19 cellular contexts compared by ENCODE assay signal in the genomic region with DNA sequence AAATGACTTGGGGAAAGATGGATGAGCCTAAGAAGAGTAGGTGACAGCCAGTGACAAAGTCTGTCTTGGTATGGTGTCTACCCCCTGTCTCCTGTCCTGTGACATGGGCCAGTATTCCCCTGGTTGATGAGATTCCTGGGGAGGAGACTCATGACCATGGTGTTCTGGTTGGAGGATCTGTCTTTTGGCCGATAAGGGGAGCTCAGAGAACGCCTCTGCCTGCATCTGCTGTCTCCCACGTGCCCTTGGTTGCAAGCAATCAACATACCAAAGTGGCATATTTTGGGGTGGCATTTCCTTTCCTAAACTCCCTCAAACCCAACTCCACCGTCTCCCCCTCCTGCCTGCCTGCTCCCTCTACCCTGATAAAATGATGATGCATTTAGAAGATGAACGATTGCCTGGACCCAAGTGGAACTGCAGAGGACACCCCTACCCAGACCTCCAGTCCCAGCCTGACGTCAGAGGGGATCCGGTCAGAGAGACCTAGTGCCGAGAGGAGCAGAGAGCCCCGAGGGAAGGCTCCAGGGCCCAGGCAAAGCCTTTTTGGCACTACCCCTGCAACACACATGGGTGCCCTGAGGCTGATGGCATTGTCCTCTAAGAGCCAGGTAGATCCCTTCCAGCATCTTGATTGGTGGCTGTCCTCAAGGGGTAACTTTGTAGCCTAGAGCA.
DNase-seq lines count a peak whose midpoint lies in the region; ATAC-seq, FAIRE-seq and TF ChIP-seq lines count a peak whose summit lies in the region.
"Had no signal": no experiment of that assay in that cellular context is flagged by ENCODE, and none has a peak within 500 bp of the region (broad histone marks: within the 10 kb centered on the region; RNA-seq: fewer than 3 reads in every experiment).

No MANE protein-coding gene starts in this region.

- no peak for TF ChIP-seq EP300 in GM12878 (IDR thresholded peaks at IDR 0.05; ENCODE audit: borderline replicate concordance in 1 of 2, control insufficient read depth in 1 of 2, low read depth in 2 of 2, low read length in 2 of 2)

- no peaks in the 10 kb centered on the region for H3K79me2 ChIP-seq in GM12878 (ENCODE audit: control insufficient read depth, insufficient read depth, low read length)
- no peaks in the 10 kb centered on the region for H3K79me2 ChIP-seq in osteoblast (ENCODE audit: insufficient read depth, low read length)

- H3K27me3 ChIP-seq in BLaER1 treated with 17β-estradiol and CSF1 and Interleukin-3, amounts not matched to agents 10 nM and 100 nM = 0 out of 22 replicates have a peak, but pooled peaks cover 0 to 5% (median 0%) of the 10 kb centered on the region in 11 experiments
- H3K27me3 ChIP-seq in GM12878 (replicated peaks in 1 of 2; ENCODE audit: control insufficient read depth in 2 of 2, insufficient read depth in 2 of 2, low read length in 1 of 2) (no peaks in the 10 kb centered on the region), osteoblast (ENCODE audit: insufficient read depth, low read length) (peaks cover 17% of the 10 kb centered on the region)

- no peaks in the 10 kb centered on the region for H4K20me1 ChIP-seq in BLaER1 treated with 17β-estradiol and CSF1 and Interleukin-3, amounts not matched to agents 10 nM and 100 nM
- H4K20me1 ChIP-seq in GM12878 (ENCODE audit: control insufficient read depth, insufficient read depth) = no peaks in the 10 kb centered on the region
- no peaks in the 10 kb centered on the region for H4K20me1 ChIP-seq in osteoblast (ENCODE audit: insufficient read depth, low read length)

- in situ Hi-C loops in GM13977 (cut with MboI; ENCODE audit: low pct_unique_long_range_greater_than_20kb, low sequenced_read_pairs, unreplicated experiment) (no loop called here), GM12878 (cut with MboI) (no loop called here)

- H3K27ac ChIP-seq in BLaER1 treated with 17β-estradiol and CSF1 and Interleukin-3, amounts not matched to agents 10 nM and 100 nM = peak overlapping the region in 2 of 11 experiments; percentile 7 to 10; a peak in 1 of 22 replicates
- H3K27ac ChIP-seq in GM12878 (ENCODE audit: control insufficient read depth, insufficient read depth) (no peak overlapping the region), osteoblast (ENCODE audit: low read depth, low read length) (no peak overlapping the region)
- H3K27ac ChIP-seq: SK-N-MC had no signal

- H3K9ac ChIP-seq in BLaER1 treated with 17β-estradiol and CSF1 and Interleukin-3, amounts not matched to agents 10 nM and 100 nM = no peak overlapping the region
- H3K9ac ChIP-seq in GM12878 (ENCODE audit: control insufficient read depth, insufficient read depth, low read length) = no peak overlapping the region

- no peak for ATAC-seq in GM12878
- ATAC-seq: T-cell had no signal

- H3K4me3 ChIP-seq in BLaER1 treated with 17β-estradiol and CSF1 and Interleukin-3, amounts not matched to agents 10 nM and 100 nM = no peak overlapping the region
- H3K4me3 ChIP-seq in GM12878 (no peak overlapping the region), osteoblast (ENCODE audit: insufficient read depth, low read length) (no peak overlapping the region), foreskin fibroblast (ENCODE audit: low read depth in 1 of 2, low read length in 2 of 2) (no peak overlapping the region)
- H3K4me3 ChIP-seq: SK-N-MC had no signal

- H2AFZ ChIP-seq in GM12878 (ENCODE audit: control insufficient read depth, low read depth, low read length) (no peak overlapping the region), osteoblast (ENCODE audit: low read length) (no peak overlapping the region)

- no peak for FAIRE-seq in GM12878 (lab: Jason Lieb, UNC)

- peak overlapping the region; percentile 15 to 89 (median 71); a peak in 21 of 22 replicates for H3K4me2 ChIP-seq in BLaER1 treated with 17β-estradiol and CSF1 and Interleukin-3, amounts not matched to agents 10 nM and 100 nM
- H3K4me2 ChIP-seq in GM12878 (ENCODE audit: control insufficient read depth, insufficient read depth) (no peak overlapping the region), osteoblast (ENCODE audit: insufficient read depth, low read length) (no peak overlapping the region)

- TF ChIP-seq CTCF in GM13977 (IDR thresholded peaks at IDR 0.05; ENCODE audit: extremely low read depth, insufficient read depth, missing control alignments) (peak; percentile 23), GM12878 (IDR thresholded peaks at IDR 0.05 in 2 of 3, conservative IDR thresholded peaks at IDR 0.05 in 1 of 3; ENCODE audit: control insufficient read depth in 2 of 3, extremely low read depth in 1 of 3, insufficient read depth in 1 of 3, low read depth in 3 of 3, low read length in 3 of 3) (no peak), osteoblast (IDR thresholded peaks at IDR 0.05; ENCODE audit: extremely low read depth, low read depth, low read length) (no peak), foreskin fibroblast (IDR thresholded peaks at IDR 0.05; ENCODE audit: low read depth, low read length) (no peak)

- no TSS peak for BruUV-seq in GM12878 (replicated peaks; lab: Mats Ljungman, UMichigan)

- POLR2A ChIA-PET in GM12878 (lab: Charles Lee) = no interaction called here

- WGBS in GM12878 (ENCODE audit: insufficient coverage, insufficient replicate concordance, low lambda C conversion rate, missing lambda C conversion rate) = 35% methylated on average over 9 of the region's 9 CpGs

- intact Hi-C loops in GM12878 (cut with micrococcal nuclease; ENCODE audit: unreplicated experiment) = loop anchor here (5.0 kb wide), 1 partner anchor 109 kb away; no protein-coding TSS in a partner anchor

- peak; percentile 36; the same call in 1 of the 2 replicates for TF ChIP-seq RAD21 in GM12878 (IDR thresholded peaks at IDR 0.05; ENCODE audit: insufficient read depth, low read depth, low read length)

- H3K9me3 ChIP-seq in BLaER1 treated with 17β-estradiol and CSF1 and Interleukin-3, amounts not matched to agents 10 nM and 100 nM (replicated peaks in 1 of 11) = no peaks in the 10 kb centered on the region
- H3K9me3 ChIP-seq in GM12878 (replicated peaks; ENCODE audit: control insufficient read depth, insufficient read depth, low read length) (no peaks in the 10 kb centered on the region), osteoblast (ENCODE audit: low read depth, low read length) (no peaks in the 10 kb centered on the region)

- SMC1A ChIA-PET in GM12878 (lab: Charles Lee; ENCODE audit: uncharacterized antibody, unreplicated experiment) = interaction anchor here (0.6 to 1.3 kb wide), 4 partner anchors 12 to 245 kb away, joined by 3 to 4 read pairs (median 3); no protein-coding TSS in a partner anchor

- CTCF ChIA-PET in GM12878 (lab: Yijun Ruan, JAX) = interaction anchor here (0.7 kb wide), 1 partner anchor 422 kb away, joined by 3 read pairs; no protein-coding TSS in a partner anchor

- no peaks in the 10 kb centered on the region for H3K36me3 ChIP-seq in BLaER1 treated with 17β-estradiol and CSF1 and Interleukin-3, amounts not matched to agents 10 nM and 100 nM
- H3K36me3 ChIP-seq in GM12878 (ENCODE audit: control insufficient read depth in 2 of 2, insufficient read depth in 2 of 2, low read length in 1 of 2) = no peaks in the 10 kb centered on the region
- H3K36me3 ChIP-seq in osteoblast (ENCODE audit: insufficient read depth, low read length) = no peaks in the 10 kb centered on the region

- RAD21 ChIA-PET in GM12878 (lab: Charles Lee; ENCODE audit: unreplicated experiment) = interaction anchor here (0.6 kb wide), 1 partner anchor 218 kb away, joined by 4 read pairs; no protein-coding TSS in a partner anchor

- peaks cover 9 to 100% (median 94%) of the 10 kb centered on the region in 10 experiments; a peak in 18 of 20 replicates for H3K4me1 ChIP-seq in BLaER1 treated with 17β-estradiol and CSF1 and Interleukin-3, amounts not matched to agents 10 nM and 100 nM
- peaks cover 43% of the 10 kb centered on the region for H3K4me1 ChIP-seq in GM12878 (ENCODE audit: control insufficient read depth, insufficient read depth, low read length)
- no peaks in the 10 kb centered on the region for H3K4me1 ChIP-seq in osteoblast (ENCODE audit: insufficient read depth, low read length)

- no peak for DNase-seq in GM13977 (ENCODE audit: low spot score)
- DNase-seq in GM12878 (ENCODE audit: low read depth, low spot score) = no peak
- DNase-seq in osteoblast (ENCODE audit: insufficient read length, low spot score, missing footprints) = peak; percentile 23
- DNase-seq in COLO829 (ENCODE audit: low spot score) = no peak
- DNase-seq in nucleus accumbens (lab: John Stamatoyannopoulos, UW) = no peak
- no peak for DNase-seq in foreskin fibroblast
- DNase-seq: ACHN; CD4-positive, CD25-positive, alpha-beta regulatory T cell; EL; H9; KBM-7; NCI-H187; NCI-H2107; NCI-H510A; NCI-H748 treated with DMSO at 0.1 percent for 48 hours; SHP77; T-cell had no signal

- TF ChIP-seq POLR2A in GM12878 (IDR thresholded peaks at IDR 0.05; ENCODE audit: low read depth, low read length) = no peak

TF ChIP-seq in GM12878, 131 proteins besides CTCF, POLR2A, EP300 and RAD21 (continues in another document):
- TF ChIP-seq, protein P1, sequence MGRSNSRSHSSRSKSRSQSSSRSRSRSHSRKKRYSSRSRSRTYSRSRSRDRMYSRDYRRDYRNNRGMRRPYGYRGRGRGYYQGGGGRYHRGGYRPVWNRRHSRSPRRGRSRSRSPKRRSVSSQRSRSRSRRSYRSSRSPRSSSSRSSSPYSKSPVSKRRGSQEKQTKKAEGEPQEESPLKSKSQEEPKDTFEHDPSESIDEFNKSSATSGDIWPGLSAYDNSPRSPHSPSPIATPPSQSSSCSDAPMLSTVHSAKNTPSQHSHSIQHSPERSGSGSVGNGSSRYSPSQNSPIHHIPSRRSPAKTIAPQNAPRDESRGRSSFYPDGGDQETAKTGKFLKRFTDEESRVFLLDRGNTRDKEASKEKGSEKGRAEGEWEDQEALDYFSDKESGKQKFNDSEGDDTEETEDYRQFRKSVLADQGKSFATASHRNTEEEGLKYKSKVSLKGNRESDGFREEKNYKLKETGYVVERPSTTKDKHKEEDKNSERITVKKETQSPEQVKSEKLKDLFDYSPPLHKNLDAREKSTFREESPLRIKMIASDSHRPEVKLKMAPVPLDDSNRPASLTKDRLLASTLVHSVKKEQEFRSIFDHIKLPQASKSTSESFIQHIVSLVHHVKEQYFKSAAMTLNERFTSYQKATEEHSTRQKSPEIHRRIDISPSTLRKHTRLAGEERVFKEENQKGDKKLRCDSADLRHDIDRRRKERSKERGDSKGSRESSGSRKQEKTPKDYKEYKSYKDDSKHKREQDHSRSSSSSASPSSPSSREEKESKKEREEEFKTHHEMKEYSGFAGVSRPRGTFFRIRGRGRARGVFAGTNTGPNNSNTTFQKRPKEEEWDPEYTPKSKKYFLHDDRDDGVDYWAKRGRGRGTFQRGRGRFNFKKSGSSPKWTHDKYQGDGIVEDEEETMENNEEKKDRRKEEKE (IDR thresholded peaks at IDR 0.05) = no peak

Comparison
In these comparisons a context has a peak if more than half of its experiments do, and no peak if none do; other contexts are left out.
1. H3K4me2 ChIP-seq: peak in BLaER1 treated with 17β-estradiol and CSF1 and Interleukin-3, amounts not matched to agents 10 nM and 100 nM (11 of 11); none in GM12878 (single experiment) and osteoblast (single experiment).